ENCODE assay signal across 23 cellular contexts in the genomic region with DNA sequence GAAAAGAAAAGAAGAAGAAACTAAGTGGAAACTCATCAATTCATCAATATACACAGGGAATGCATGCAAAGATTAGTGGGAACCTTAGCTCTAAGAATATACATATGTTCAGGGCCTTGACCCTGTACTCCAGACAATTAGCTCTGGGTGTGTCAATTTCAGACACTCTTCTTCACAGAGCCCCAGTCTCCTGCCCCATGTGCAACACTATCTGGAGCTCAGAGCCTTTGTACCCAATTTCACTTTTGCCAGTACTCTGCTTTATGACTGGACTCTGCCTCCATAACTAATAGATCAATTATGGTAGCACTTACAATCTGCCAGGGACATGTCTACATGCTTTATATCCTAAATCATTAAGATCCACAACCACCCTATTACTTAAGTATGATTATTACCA.
"Had no signal": no experiment of that assay in that cellular context is flagged by ENCODE, and none has a peak within 500 bp of the region (broad histone marks: within the 10 kb centered on the region; RNA-seq: fewer than 3 reads in every experiment).

No MANE protein-coding gene starts in this region.

- H3K9me3 Mint-ChIP-seq: natural killer cell treated with Interleukin-12 subunit alpha and Interleukin-12 subunit beta and Interleukin-15 and Interleukin-18, amount 100 ng/mL, for 72 hours had no signal

- DNase-seq: hypothalamus; immature natural killer cell; kidney; left ventricle myocardium inferior; mesendoderm; naive thymus-derived CD4-positive, alpha-beta T cell; ovary; right lobe of liver; stimulated activated CD4-positive, alpha-beta T cell treated with anti-CD3 and anti-CD28 coated beads, Interleukin-12 subunit alpha, Interleukin-12 subunit beta, amount 100 ng/mL, for 4 hours; stimulated activated CD4-positive, alpha-beta T cell treated with anti-CD3 and anti-CD28 coated beads, Interleukin-15, amount 100 ng/mL, for 24 hours; stimulated activated CD4-positive, alpha-beta T cell treated with anti-CD3 and anti-CD28 coated beads, Interleukin-2, amount 100 ng/mL, for 24 hours; stimulated activated CD4-positive, alpha-beta T cell treated with anti-CD3 and anti-CD28 coated beads, Interleukin-4, amount 100 ng/mL, for 1 hour; stimulated activated naive CD4-positive, alpha-beta T cell treated with Interleukin-2 at 50 U/mL for 16 hours; stimulated activated naive CD8-positive, alpha-beta T cell treated with anti-CD3 and anti-CD28 coated beads, Interleukin-15, amount 100 ng/mL, for 72 hours; substantia nigra; uterus had no signal

- FAIRE-seq: islet of Langerhans, kidney had no signal

- H3K27ac ChIP-seq: left ventricle myocardium inferior, ovary, right lobe of liver, tibial nerve, uterus had no signal

- H3K27me3 Mint-ChIP-seq: naive thymus-derived CD4-positive, alpha-beta T cell; natural killer cell treated with Interleukin-12 subunit alpha and Interleukin-12 subunit beta and Interleukin-15 and Interleukin-18, amount 100 ng/mL, for 72 hours; progenitor cell of endocrine pancreas; stimulated activated naive CD8-positive, alpha-beta T cell treated with anti-CD3 and anti-CD28 coated beads, Interleukin-15, amount 100 ng/mL, for 72 hours; type B pancreatic cell had no signal

- ATAC-seq: naive thymus-derived CD4-positive, alpha-beta T cell; natural killer cell treated with Interleukin-12 subunit alpha and Interleukin-12 subunit beta and Interleukin-15 and Interleukin-18, amount 100 ng/mL, for 72 hours; right lobe of liver; stimulated activated effector memory CD8-positive, alpha-beta T cell treated with anti-CD3 and anti-CD28 coated beads, Interleukin-12 subunit alpha, Interleukin-12 subunit beta, amount 100 ng/mL, for 72 hours; stimulated activated naive CD8-positive, alpha-beta T cell treated with anti-CD3 and anti-CD28 coated beads, Interleukin-15, amount 100 ng/mL, for 72 hours had no signal

- H3K4me3 Mint-ChIP-seq: mesothelial cell of epicardium; naive thymus-derived CD4-positive, alpha-beta T cell; natural killer cell treated with Interleukin-12 subunit alpha and Interleukin-12 subunit beta and Interleukin-15 and Interleukin-18, amount 100 ng/mL, for 72 hours; stimulated activated effector memory CD8-positive, alpha-beta T cell treated with anti-CD3 and anti-CD28 coated beads, Interleukin-12 subunit alpha, Interleukin-12 subunit beta, amount 100 ng/mL, for 72 hours; stimulated activated naive CD8-positive, alpha-beta T cell treated with anti-CD3 and anti-CD28 coated beads, Interleukin-15, amount 100 ng/mL, for 72 hours; type B pancreatic cell had no signal

- H3K36me3 Mint-ChIP-seq: stimulated activated effector memory CD8-positive, alpha-beta T cell treated with anti-CD3 and anti-CD28 coated beads, Interleukin-12 subunit alpha, Interleukin-12 subunit beta, amount 100 ng/mL, for 72 hours; type B pancreatic cell had no signal

- H3K27ac Mint-ChIP-seq: immature natural killer cell; mesothelial cell of epicardium; naive thymus-derived CD4-positive, alpha-beta T cell; natural killer cell treated with Interleukin-12 subunit alpha and Interleukin-12 subunit beta and Interleukin-15 and Interleukin-18, amount 100 ng/mL, for 72 hours; progenitor cell of endocrine pancreas; stimulated activated effector memory CD8-positive, alpha-beta T cell treated with anti-CD3 and anti-CD28 coated beads, Interleukin-12 subunit alpha, Interleukin-12 subunit beta, amount 100 ng/mL, for 72 hours; stimulated activated naive CD8-positive, alpha-beta T cell treated with anti-CD3 and anti-CD28 coated beads, Interleukin-15, amount 100 ng/mL, for 72 hours; type B pancreatic cell had no signal
